Comparison of ENCODE assay signal across 18 cellular contexts in the genomic region with DNA sequence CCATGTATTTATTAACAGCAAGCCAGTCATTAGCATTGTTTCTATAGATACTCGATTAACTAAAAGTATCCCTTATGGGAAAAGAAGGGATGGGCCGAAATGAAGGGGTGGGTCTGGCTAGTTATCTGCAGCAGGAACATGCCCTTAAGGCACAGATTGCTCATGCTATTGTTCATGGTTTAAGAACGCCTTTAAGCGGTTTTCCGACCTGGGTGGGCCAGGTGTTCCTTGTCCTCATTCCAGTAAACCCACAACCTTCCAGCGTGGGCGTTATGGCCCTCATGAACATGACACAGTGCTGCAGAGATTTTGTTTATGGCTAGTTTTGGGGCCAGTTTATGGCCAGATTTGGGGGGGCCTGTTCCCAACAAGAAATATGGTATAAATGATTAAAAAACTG. TPM values are rescaled to one million over a fixed set of nuclear protein-coding genes. Genes with fewer than 3 reads are reported as not detected.
"Had no signal": no experiment of that assay in that cellular context is flagged by ENCODE, and none has a peak within 500 bp of the region (broad histone marks: within the 10 kb centered on the region; RNA-seq: fewer than 3 reads in every experiment).

No MANE protein-coding gene starts in this region.

RNA-seq across cellular contexts. Expression of a gene that starts 7.6 kb away (rescaled TPM):
- total RNA-seq: activated B cell treated with CpG ODN at 0.5 μM for 24 hours; activated CD4-positive, alpha-beta memory T cell treated with anti-CD3 and anti-CD28 coated beads for 36 hours; activated CD4-positive, alpha-beta T cell treated with anti-CD3 and anti-CD28 coated beads, Interleukin-2, amount 10 ng/mL, durations not matched to agents 24 days and 14 days; activated CD8-positive, alpha-beta memory T cell treated with anti-CD3 and anti-CD28 coated beads for 36 hours; activated CD8-positive, alpha-beta T cell treated with anti-CD3 and anti-CD28 coated beads for 36 hours; activated naive CD4-positive, alpha-beta T cell treated with anti-CD3 and anti-CD28 coated beads for 36 hours; activated naive CD4-positive, alpha-beta T cell treated with anti-CD3 and anti-CD28 coated beads, Interleukin-2, amount 50 U/mL, for 72 hours; activated naive CD8-positive, alpha-beta T cell treated with anti-CD3 and anti-CD28 coated beads for 36 hours; activated T-cell treated with anti-CD3 and anti-CD28 coated beads, Interleukin-2, amount 50 U/mL, for 4 hours; activated T-cell treated with anti-CD3 and anti-CD28 coated beads, Interleukin-2, amount 50 U/mL, for 72 hours; activated T-helper 1 cell treated with anti-CD3 and anti-CD28 coated beads, Interleukin-12 subunit alpha, Interleukin-12 subunit beta, Interleukin-2, Interleukin-4 antibody, amounts not matched to agents 30 ng/mL and 10 ng/mL and 1 ng/mL, durations not matched to agents 14 hours and 24 hours and 36 hours; activated T-helper 17 cell treated with anti-CD3 and anti-CD28 coated beads, Interleukin-2, amount 50 U/mL, for 72 hours; adrenal gland; aorta; astrocyte; body of pancreas; breast epithelium; cardiac septum had no signal
- polyA plus RNA-seq: adrenal gland, aorta had no signal

RNA-seq across cellular contexts. Expression of a gene that starts 8.7 kb away (rescaled TPM):
- total RNA-seq: activated B cell treated with CpG ODN at 0.5 μM for 24 hours; activated CD4-positive, alpha-beta memory T cell treated with anti-CD3 and anti-CD28 coated beads for 36 hours; activated CD4-positive, alpha-beta T cell treated with anti-CD3 and anti-CD28 coated beads, Interleukin-2, amount 10 ng/mL, durations not matched to agents 24 days and 14 days; activated CD8-positive, alpha-beta memory T cell treated with anti-CD3 and anti-CD28 coated beads for 36 hours; activated CD8-positive, alpha-beta T cell treated with anti-CD3 and anti-CD28 coated beads for 36 hours; activated naive CD4-positive, alpha-beta T cell treated with anti-CD3 and anti-CD28 coated beads for 36 hours; activated naive CD4-positive, alpha-beta T cell treated with anti-CD3 and anti-CD28 coated beads, Interleukin-2, amount 50 U/mL, for 72 hours; activated naive CD8-positive, alpha-beta T cell treated with anti-CD3 and anti-CD28 coated beads for 36 hours; activated T-cell treated with anti-CD3 and anti-CD28 coated beads, Interleukin-2, amount 50 U/mL, for 4 hours; activated T-cell treated with anti-CD3 and anti-CD28 coated beads, Interleukin-2, amount 50 U/mL, for 72 hours; activated T-helper 1 cell treated with anti-CD3 and anti-CD28 coated beads, Interleukin-12 subunit alpha, Interleukin-12 subunit beta, Interleukin-2, Interleukin-4 antibody, amounts not matched to agents 30 ng/mL and 10 ng/mL and 1 ng/mL, durations not matched to agents 14 hours and 24 hours and 36 hours; activated T-helper 17 cell treated with anti-CD3 and anti-CD28 coated beads, Interleukin-2, amount 50 U/mL, for 72 hours; adrenal gland; aorta; astrocyte; body of pancreas; breast epithelium; cardiac septum had no signal
- polyA plus RNA-seq: adrenal gland, aorta had no signal

RNA-seq across cellular contexts. Expression of a gene that starts 14.0 kb away (rescaled TPM):
- total RNA-seq: activated B cell treated with CpG ODN at 0.5 μM for 24 hours; activated CD4-positive, alpha-beta memory T cell treated with anti-CD3 and anti-CD28 coated beads for 36 hours; activated CD4-positive, alpha-beta T cell treated with anti-CD3 and anti-CD28 coated beads, Interleukin-2, amount 10 ng/mL, durations not matched to agents 24 days and 14 days; activated CD8-positive, alpha-beta memory T cell treated with anti-CD3 and anti-CD28 coated beads for 36 hours; activated CD8-positive, alpha-beta T cell treated with anti-CD3 and anti-CD28 coated beads for 36 hours; activated naive CD4-positive, alpha-beta T cell treated with anti-CD3 and anti-CD28 coated beads for 36 hours; activated naive CD4-positive, alpha-beta T cell treated with anti-CD3 and anti-CD28 coated beads, Interleukin-2, amount 50 U/mL, for 72 hours; activated naive CD8-positive, alpha-beta T cell treated with anti-CD3 and anti-CD28 coated beads for 36 hours; activated T-cell treated with anti-CD3 and anti-CD28 coated beads, Interleukin-2, amount 50 U/mL, for 4 hours; activated T-cell treated with anti-CD3 and anti-CD28 coated beads, Interleukin-2, amount 50 U/mL, for 72 hours; activated T-helper 1 cell treated with anti-CD3 and anti-CD28 coated beads, Interleukin-12 subunit alpha, Interleukin-12 subunit beta, Interleukin-2, Interleukin-4 antibody, amounts not matched to agents 30 ng/mL and 10 ng/mL and 1 ng/mL, durations not matched to agents 14 hours and 24 hours and 36 hours; activated T-helper 17 cell treated with anti-CD3 and anti-CD28 coated beads, Interleukin-2, amount 50 U/mL, for 72 hours; adrenal gland; aorta; astrocyte; body of pancreas; breast epithelium; cardiac septum had no signal
- polyA plus RNA-seq: adrenal gland, aorta had no signal

RNA-seq across cellular contexts. Expression of a gene that starts 25.1 kb away (rescaled TPM):
- total RNA-seq: activated B cell treated with CpG ODN at 0.5 μM for 24 hours; activated CD4-positive, alpha-beta memory T cell treated with anti-CD3 and anti-CD28 coated beads for 36 hours; activated CD4-positive, alpha-beta T cell treated with anti-CD3 and anti-CD28 coated beads, Interleukin-2, amount 10 ng/mL, durations not matched to agents 24 days and 14 days; activated CD8-positive, alpha-beta memory T cell treated with anti-CD3 and anti-CD28 coated beads for 36 hours; activated CD8-positive, alpha-beta T cell treated with anti-CD3 and anti-CD28 coated beads for 36 hours; activated naive CD4-positive, alpha-beta T cell treated with anti-CD3 and anti-CD28 coated beads for 36 hours; activated naive CD4-positive, alpha-beta T cell treated with anti-CD3 and anti-CD28 coated beads, Interleukin-2, amount 50 U/mL, for 72 hours; activated naive CD8-positive, alpha-beta T cell treated with anti-CD3 and anti-CD28 coated beads for 36 hours; activated T-cell treated with anti-CD3 and anti-CD28 coated beads, Interleukin-2, amount 50 U/mL, for 4 hours; activated T-cell treated with anti-CD3 and anti-CD28 coated beads, Interleukin-2, amount 50 U/mL, for 72 hours; activated T-helper 1 cell treated with anti-CD3 and anti-CD28 coated beads, Interleukin-12 subunit alpha, Interleukin-12 subunit beta, Interleukin-2, Interleukin-4 antibody, amounts not matched to agents 30 ng/mL and 10 ng/mL and 1 ng/mL, durations not matched to agents 14 hours and 24 hours and 36 hours; activated T-helper 17 cell treated with anti-CD3 and anti-CD28 coated beads, Interleukin-2, amount 50 U/mL, for 72 hours; adrenal gland; aorta; astrocyte; body of pancreas; breast epithelium; cardiac septum had no signal
- polyA plus RNA-seq: adrenal gland, aorta had no signal

RNA-seq across cellular contexts. Expression of a gene that starts 51.5 kb away (rescaled TPM):
- total RNA-seq: activated B cell treated with CpG ODN at 0.5 μM for 24 hours; activated CD4-positive, alpha-beta memory T cell treated with anti-CD3 and anti-CD28 coated beads for 36 hours; activated CD4-positive, alpha-beta T cell treated with anti-CD3 and anti-CD28 coated beads, Interleukin-2, amount 10 ng/mL, durations not matched to agents 24 days and 14 days; activated CD8-positive, alpha-beta memory T cell treated with anti-CD3 and anti-CD28 coated beads for 36 hours; activated CD8-positive, alpha-beta T cell treated with anti-CD3 and anti-CD28 coated beads for 36 hours; activated naive CD4-positive, alpha-beta T cell treated with anti-CD3 and anti-CD28 coated beads for 36 hours; activated naive CD4-positive, alpha-beta T cell treated with anti-CD3 and anti-CD28 coated beads, Interleukin-2, amount 50 U/mL, for 72 hours; activated naive CD8-positive, alpha-beta T cell treated with anti-CD3 and anti-CD28 coated beads for 36 hours; activated T-cell treated with anti-CD3 and anti-CD28 coated beads, Interleukin-2, amount 50 U/mL, for 4 hours; activated T-cell treated with anti-CD3 and anti-CD28 coated beads, Interleukin-2, amount 50 U/mL, for 72 hours; activated T-helper 1 cell treated with anti-CD3 and anti-CD28 coated beads, Interleukin-12 subunit alpha, Interleukin-12 subunit beta, Interleukin-2, Interleukin-4 antibody, amounts not matched to agents 30 ng/mL and 10 ng/mL and 1 ng/mL, durations not matched to agents 14 hours and 24 hours and 36 hours; activated T-helper 17 cell treated with anti-CD3 and anti-CD28 coated beads, Interleukin-2, amount 50 U/mL, for 72 hours; adrenal gland; aorta; astrocyte; body of pancreas; breast epithelium; cardiac septum had no signal
- polyA plus RNA-seq: adrenal gland, aorta had no signal
